28 cellular contexts compared by ENCODE assay signal in the genomic region with DNA sequence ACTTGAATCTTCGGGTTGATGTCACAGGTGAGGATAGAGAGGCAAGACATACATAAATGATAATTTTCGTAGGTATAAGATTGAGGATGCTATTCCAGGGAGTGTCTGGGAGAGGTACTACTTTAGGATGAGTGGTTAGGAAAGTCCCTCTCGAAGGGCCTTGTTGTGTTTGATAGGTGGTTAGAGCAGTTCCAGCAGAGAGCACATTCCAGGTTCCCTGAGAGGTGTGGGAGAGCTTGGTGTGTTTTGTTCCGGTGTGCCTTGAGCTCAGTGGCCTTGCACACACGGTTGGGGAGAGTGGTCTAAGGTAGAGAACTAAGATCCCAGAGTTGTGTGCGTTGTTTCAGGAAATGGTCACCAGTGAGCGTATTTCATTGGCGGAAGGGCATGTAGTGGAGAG.
"Had no signal": no experiment of that assay in that cellular context is flagged by ENCODE, and none has a peak within 500 bp of the region (broad histone marks: within the 10 kb centered on the region; RNA-seq: fewer than 3 reads in every experiment).

No MANE protein-coding gene starts in this region.

- H3K36me3 ChIP-seq: ascending aorta, breast epithelium, cardiac muscle cell, colonic mucosa, esophagus squamous epithelium had no signal

- H3K9me3 ChIP-seq: ascending aorta, breast epithelium, colonic mucosa, esophagus squamous epithelium, gastroesophageal sphincter had no signal

- H3K4me1 Mint-ChIP-seq: activated CD4-positive, alpha-beta T cell treated with anti-CD3 and anti-CD28 coated beads for 36 hours; activated CD4-positive, alpha-beta T cell treated with anti-CD3 and anti-CD28 coated beads, Interleukin-2, amount 10 ng/mL, durations not matched to agents 24 days and 14 days; activated naive CD4-positive, alpha-beta T cell treated with anti-CD3 and anti-CD28 coated beads, Interleukin-2, amount 10 ng/mL, durations not matched to agents 7 days and 5 days; activated naive CD8-positive, alpha-beta T cell treated with anti-CD3 and anti-CD28 coated beads, Interleukin-2, amount 10 ng/mL, durations not matched to agents 7 days and 5 days had no signal

- H3K27ac Mint-ChIP-seq: activated CD4-positive, alpha-beta memory T cell treated with anti-CD3 and anti-CD28 coated beads for 36 hours; activated CD4-positive, alpha-beta T cell treated with anti-CD3 and anti-CD28 coated beads for 36 hours; activated CD4-positive, alpha-beta T cell treated with anti-CD3 and anti-CD28 coated beads, Interleukin-2, amount 10 ng/mL, durations not matched to agents 24 days and 14 days; activated naive CD4-positive, alpha-beta T cell treated with anti-CD3 and anti-CD28 coated beads, Interleukin-2, amount 10 ng/mL, durations not matched to agents 7 days and 5 days; activated naive CD4-positive, alpha-beta T cell treated with anti-CD3 and anti-CD28 coated beads, Interleukin-2, amount 50 U/mL, for 72 hours; activated naive CD8-positive, alpha-beta T cell treated with anti-CD3 and anti-CD28 coated beads, Interleukin-2, amount 10 ng/mL, durations not matched to agents 7 days and 5 days; activated T-cell treated with anti-CD3 and anti-CD28 coated beads, Interleukin-2, amount 50 U/mL, for 24 hours; activated T-cell treated with anti-CD3 and anti-CD28 coated beads, Interleukin-2, amount 50 U/mL, for 72 hours had no signal

- ATAC-seq: activated CD4-positive, alpha-beta T cell treated with anti-CD3 and anti-CD28 coated beads for 36 hours; activated naive CD4-positive, alpha-beta T cell treated with anti-CD3 and anti-CD28 coated beads, Interleukin-2, amount 50 U/mL, for 72 hours; activated T-cell treated with anti-CD3 and anti-CD28 coated beads, Interleukin-2, amount 50 U/mL, for 72 hours; gastroesophageal sphincter had no signal

- H3K4me3 ChIP-seq: ascending aorta, breast epithelium, cardiac muscle cell, colonic mucosa, esophagus squamous epithelium, gastroesophageal sphincter had no signal

- H3K4me1 ChIP-seq: ascending aorta, breast epithelium, colonic mucosa, esophagus squamous epithelium, gastroesophageal sphincter had no signal

- H3K27ac ChIP-seq: ascending aorta, breast epithelium, cardiac muscle cell, colonic mucosa, epithelial cell of prostate, esophagus squamous epithelium, gastroesophageal sphincter had no signal

- H3K27me3 ChIP-seq: ascending aorta, breast epithelium, cardiac muscle cell, colonic mucosa, esophagus squamous epithelium, gastroesophageal sphincter had no signal

- H3K27me3 Mint-ChIP-seq: activated CD4-positive, alpha-beta memory T cell treated with anti-CD3 and anti-CD28 coated beads for 36 hours; activated CD4-positive, alpha-beta T cell treated with anti-CD3 and anti-CD28 coated beads for 36 hours; activated CD4-positive, alpha-beta T cell treated with anti-CD3 and anti-CD28 coated beads, Interleukin-2, amount 10 ng/mL, durations not matched to agents 24 days and 14 days; activated naive CD4-positive, alpha-beta T cell treated with anti-CD3 and anti-CD28 coated beads, Interleukin-2, amount 10 ng/mL, durations not matched to agents 7 days and 5 days; activated naive CD8-positive, alpha-beta T cell treated with anti-CD3 and anti-CD28 coated beads, Interleukin-2, amount 10 ng/mL, durations not matched to agents 7 days and 5 days; activated T-cell treated with anti-CD3 and anti-CD28 coated beads, Interleukin-2, amount 50 U/mL, for 24 hours; brain had no signal

- H3K9me3 Mint-ChIP-seq: activated CD4-positive, alpha-beta memory T cell treated with anti-CD3 and anti-CD28 coated beads for 36 hours; activated CD4-positive, alpha-beta T cell treated with anti-CD3 and anti-CD28 coated beads, Interleukin-2, amount 10 ng/mL, durations not matched to agents 24 days and 14 days; activated naive CD4-positive, alpha-beta T cell treated with anti-CD3 and anti-CD28 coated beads, Interleukin-2, amount 10 ng/mL, durations not matched to agents 7 days and 5 days; activated naive CD4-positive, alpha-beta T cell treated with anti-CD3 and anti-CD28 coated beads, Interleukin-2, amount 50 U/mL, for 72 hours; activated naive CD8-positive, alpha-beta T cell treated with anti-CD3 and anti-CD28 coated beads, Interleukin-2, amount 10 ng/mL, durations not matched to agents 7 days and 5 days; activated T-cell treated with anti-CD3 and anti-CD28 coated beads, Interleukin-2, amount 50 U/mL, for 24 hours; activated T-cell treated with anti-CD3 and anti-CD28 coated beads, Interleukin-2, amount 50 U/mL, for 72 hours; brain had no signal

- DNase-seq: activated CD4-positive, alpha-beta memory T cell treated with anti-CD3 and anti-CD28 coated beads for 36 hours; activated CD4-positive, alpha-beta T cell treated with anti-CD3 and anti-CD28 coated beads for 36 hours; activated CD4-positive, alpha-beta T cell treated with anti-CD3 and anti-CD28 coated beads, Interleukin-2, amount 10 ng/mL, durations not matched to agents 24 days and 14 days; activated CD4-positive, CD25-positive, alpha-beta regulatory T cell; activated CD4-positive, CD25-positive, alpha-beta regulatory T cell treated with anti-CD3 and anti-CD28 coated beads, Interleukin-2, amount 50 U/mL, for 72 hours; activated CD8-positive, alpha-beta memory T cell treated with anti-CD3 and anti-CD28 coated beads, Interleukin-2, amount 50 U/mL, for 48 hours; activated gamma-delta T cell; activated naive CD4-positive, alpha-beta T cell; activated naive CD4-positive, alpha-beta T cell treated with anti-CD3 and anti-CD28 coated beads, Interleukin-2, amount 10 ng/mL, durations not matched to agents 7 days and 5 days; activated naive CD8-positive, alpha-beta T cell treated with anti-CD3 and anti-CD28 coated beads, Interleukin-2, amount 10 ng/mL, durations not matched to agents 7 days and 5 days; activated T-cell treated with anti-CD3 and anti-CD28 coated beads for 4 hours; activated T-cell treated with anti-CD3 and anti-CD28 coated beads, Interleukin-2, amount 50 U/mL, for 24 hours; activated T-cell treated with anti-CD3 and anti-CD28 coated beads, Interleukin-2, amount 50 U/mL, for 72 hours; central memory CD4-positive, alpha-beta T cell; cerebellar nuclear complex; colonic mucosa; effector CD8-positive, alpha-beta T cell; esophagus squamous epithelium; foreskin melanocyte; T-helper 2 cell had no signal

- H3K4me3 Mint-ChIP-seq: activated CD4-positive, alpha-beta memory T cell treated with anti-CD3 and anti-CD28 coated beads for 36 hours; activated CD4-positive, alpha-beta T cell treated with anti-CD3 and anti-CD28 coated beads for 36 hours; activated CD4-positive, alpha-beta T cell treated with anti-CD3 and anti-CD28 coated beads, Interleukin-2, amount 10 ng/mL, durations not matched to agents 24 days and 14 days; activated naive CD4-positive, alpha-beta T cell treated with anti-CD3 and anti-CD28 coated beads, Interleukin-2, amount 10 ng/mL, durations not matched to agents 7 days and 5 days; activated naive CD8-positive, alpha-beta T cell treated with anti-CD3 and anti-CD28 coated beads, Interleukin-2, amount 10 ng/mL, durations not matched to agents 7 days and 5 days; activated T-cell treated with anti-CD3 and anti-CD28 coated beads, Interleukin-2, amount 50 U/mL, for 24 hours; activated T-cell treated with anti-CD3 and anti-CD28 coated beads, Interleukin-2, amount 50 U/mL, for 72 hours; brain had no signal

- FAIRE-seq: endothelial cell of umbilical vein had no signal
